In genomic region chr1:99662581-99663208, GRCh38 we compare ENCODE assay signal across 10 cellular contexts. TPM values are rescaled to one million over a fixed set of nuclear protein-coding genes. Genes with fewer than 3 reads are reported as not detected.
DNase-seq lines count a peak whose midpoint lies in the region; ATAC-seq and TF ChIP-seq lines count a peak whose summit lies in the region.
"Had no signal": no experiment of that assay in that cellular context is flagged by ENCODE, and none has a peak within 500 bp of the region (broad histone marks: within the 10 kb centered on the region; RNA-seq: fewer than 3 reads in every experiment).

No MANE protein-coding gene starts in this region.

- H3K4me3 ChIP-seq in A673 (ENCODE audit: low read depth, low read length, poor library complexity, severe bottlenecking) = no peak overlapping the region
- H3K4me3 ChIP-seq: BLaER1 treated with 17β-estradiol and CSF1 and Interleukin-3, amounts not matched to agents 10 nM and 100 nM had no signal

- CTCF ChIA-PET in A673 (lab: Charles Lee) = no interaction called here

- peak overlapping the region; percentile 36 for H3K27ac Mint-ChIP-seq in osteocyte (ENCODE audit: unreplicated experiment)

- TF ChIP-seq CTCF in A673 (conservative IDR thresholded peaks at IDR 0.05; ENCODE audit: low read depth, low read length) = no peak
- no peak for TF ChIP-seq CTCF in osteocyte (IDR thresholded peaks at IDR 0.05)
- no peak for TF ChIP-seq CTCF in foreskin keratinocyte (conservative IDR thresholded peaks at IDR 0.05)

- intact Hi-C loops in A673 (cut with micrococcal nuclease; ENCODE audit: unreplicated experiment) = no loop called here

- ATAC-seq in GM19455 (IDR thresholded peaks at IDR 0.05; ENCODE audit: unreplicated experiment) (no peak), GM21825 (IDR thresholded peaks at IDR 0.05; ENCODE audit: unreplicated experiment) (no peak), foreskin keratinocyte (no peak)

- H3K4me1 ChIP-seq in A673 (ENCODE audit: insufficient read depth, low read length, poor library complexity, severe bottlenecking) = peaks cover 5% of the 10 kb centered on the region
- peaks cover 5% of the 10 kb centered on the region for H3K4me1 ChIP-seq in foreskin keratinocyte
- H3K4me1 ChIP-seq: BLaER1 treated with 17β-estradiol and CSF1 and Interleukin-3, amounts not matched to agents 10 nM and 100 nM had no signal

- H3K36me3 ChIP-seq in A673 (ENCODE audit: insufficient read depth, low read length, poor library complexity, severe bottlenecking) = no peaks in the 10 kb centered on the region
- H3K36me3 ChIP-seq: BLaER1 treated with 17β-estradiol and CSF1 and Interleukin-3, amounts not matched to agents 10 nM and 100 nM had no signal

- H3K4me3 Mint-ChIP-seq in osteocyte (ENCODE audit: unreplicated experiment) = no peak overlapping the region

- no TSS peak for BruUV-seq in A673 (replicated peaks; lab: Mats Ljungman, UMichigan)

- H3K9me3 Mint-ChIP-seq in osteocyte (ENCODE audit: unreplicated experiment) = no peaks in the 10 kb centered on the region

- H3K9me3 ChIP-seq in A673 (ENCODE audit: low read depth, low read length, poor library complexity, severe bottlenecking) = no peaks in the 10 kb centered on the region
- H3K9me3 ChIP-seq: BLaER1 treated with 17β-estradiol and CSF1 and Interleukin-3, amounts not matched to agents 10 nM and 100 nM had no signal

- DNase-seq in A673 (ENCODE audit: low spot score) (peak; percentile 37), T1000 (lab: John Stamatoyannopoulos, UW) (peak; percentile 59), foreskin melanocyte (peak; percentile 77), osteocyte (ENCODE audit: extremely low spot score, unreplicated experiment) (no peak), foreskin keratinocyte (no peak), NCI-H2171 treated with DMSO at 0.1 percent for 48 hours (lab: John Stamatoyannopoulos, UW) (no peak)
- DNase-seq: activated CD8-positive, alpha-beta memory T cell treated with anti-CD3 and anti-CD28 coated beads for 24 hours had no signal

- H3K27me3 ChIP-seq in A673 (replicated peaks; ENCODE audit: insufficient read depth, low read depth, low read length, poor library complexity) (no peaks in the 10 kb centered on the region), foreskin keratinocyte (no peaks in the 10 kb centered on the region)
- H3K27me3 ChIP-seq: BLaER1 treated with 17β-estradiol and CSF1 and Interleukin-3, amounts not matched to agents 10 nM and 100 nM had no signal

- H3K27me3 Mint-ChIP-seq in osteocyte (ENCODE audit: unreplicated experiment) = no peaks in the 10 kb centered on the region

- no peak overlapping the region for H3K27ac ChIP-seq in A673 (ENCODE audit: low read depth, low read length, poor library complexity, severe bottlenecking)
- H3K27ac ChIP-seq in foreskin keratinocyte = no peak overlapping the region
- H3K27ac ChIP-seq: BLaER1 treated with 17β-estradiol and CSF1 and Interleukin-3, amounts not matched to agents 10 nM and 100 nM had no signal

- H3K36me3 Mint-ChIP-seq in osteocyte (ENCODE audit: unreplicated experiment) = no peaks in the 10 kb centered on the region

- peaks cover 24% of the 10 kb centered on the region for H3K4me1 Mint-ChIP-seq in osteocyte (ENCODE audit: unreplicated experiment)

- POLR2A ChIA-PET in A673 (lab: Charles Lee; ENCODE audit: low non-redundant PET) = no interaction called here

RNA-seq across cellular contexts. Expression of gene PALMD, which starts 16.8 kb away (rescaled TPM):
- total RNA-seq in A673 (2021) (not detected in 2 replicates), osteocyte (7.0 and 8.6 TPM in 2 replicates), foreskin keratinocyte (0.95 and 1.0 TPM in 2 replicates)
- polyA plus RNA-seq in foreskin keratinocyte = 0.60 and 0.66 TPM in 2 replicates

Comparison
In these comparisons a context has a peak if more than half of its experiments do, and no peak if none do; other contexts are left out.
1. DNase-seq: peak in A673 (single experiment), T1000 (single experiment) and foreskin melanocyte (single experiment); none in osteocyte (single experiment), foreskin keratinocyte (0 of 2) and NCI-H2171 treated with DMSO at 0.1 percent for 48 hours (single experiment).